1 cellular context compared by ENCODE assay signal in genomic region chr4:111028829-111029228, GRCh38.
TF ChIP-seq lines count a peak whose summit lies in the region.

No MANE protein-coding gene starts in this region.

TF ChIP-seq in A549, 52 proteins besides CTCF, POLR2A, EP300 and RAD21 (continued from another document):
- TF ChIP-seq BCL3 (IDR thresholded peaks at IDR 0.05) (no peak), TP53 (CRISPR knock-in tag; IDR thresholded peaks at IDR 0.05) (no peak), NPAS2 (CRISPR knock-in tag; IDR thresholded peaks at IDR 0.05; ENCODE audit: borderline replicate concordance) (no peak)
TF ChIP-seq in A549: peak in this region for 1.
